ENCODE assay signal across 1 cellular context in the genomic region with DNA sequence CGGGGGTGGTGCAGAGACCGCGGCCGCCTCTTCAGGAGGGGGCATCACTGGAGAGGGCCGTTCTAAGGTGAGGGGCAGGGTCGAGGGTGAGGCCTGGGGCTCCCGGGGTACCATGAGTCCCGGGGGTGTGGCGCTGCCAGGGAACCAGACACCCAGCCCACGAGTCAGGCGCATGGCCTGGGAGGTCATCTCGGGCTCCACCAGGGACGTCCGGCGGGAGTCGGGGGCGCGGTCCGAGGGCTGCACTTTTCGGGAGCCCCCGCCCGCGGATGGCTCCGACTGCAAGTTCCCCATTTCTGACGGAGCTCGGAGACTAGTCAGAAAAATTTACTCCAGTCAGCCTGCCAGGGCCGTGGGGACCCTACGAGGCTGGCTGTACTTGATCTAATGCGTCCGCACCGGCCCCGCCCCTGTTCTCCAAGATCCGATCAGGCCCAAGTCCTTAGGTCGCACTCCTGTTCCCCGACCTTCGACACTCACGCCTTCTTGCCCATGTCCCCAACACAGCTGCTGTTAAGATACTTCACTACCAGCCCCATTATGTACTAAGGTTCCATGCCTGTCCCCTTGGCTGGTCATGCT.
TF ChIP-seq lines count a peak whose summit lies in the region.

No MANE protein-coding gene starts in this region.

TF ChIP-seq in K562, 482 proteins besides CTCF, POLR2A, EP300 and RAD21 (continued from another document):
- TF ChIP-seq, protein P1, sequence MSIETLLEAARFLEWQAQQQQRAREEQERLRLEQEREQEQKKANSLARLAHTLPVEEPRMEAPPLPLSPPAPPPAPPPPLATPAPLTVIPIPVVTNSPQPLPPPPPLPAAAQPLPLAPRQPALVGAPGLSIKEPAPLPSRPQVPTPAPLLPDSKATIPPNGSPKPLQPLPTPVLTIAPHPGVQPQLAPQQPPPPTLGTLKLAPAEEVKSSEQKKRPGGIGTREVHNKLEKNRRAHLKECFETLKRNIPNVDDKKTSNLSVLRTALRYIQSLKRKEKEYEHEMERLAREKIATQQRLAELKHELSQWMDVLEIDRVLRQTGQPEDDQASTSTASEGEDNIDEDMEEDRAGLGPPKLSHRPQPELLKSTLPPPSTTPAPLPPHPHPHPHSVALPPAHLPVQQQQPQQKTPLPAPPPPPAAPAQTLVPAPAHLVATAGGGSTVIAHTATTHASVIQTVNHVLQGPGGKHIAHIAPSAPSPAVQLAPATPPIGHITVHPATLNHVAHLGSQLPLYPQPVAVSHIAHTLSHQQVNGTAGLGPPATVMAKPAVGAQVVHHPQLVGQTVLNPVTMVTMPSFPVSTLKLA (conservative IDR thresholded peaks at IDR 0.05), result 0 out of 4 replicates have a peak, but pooled peaks of 1 of the 2 experiments have one; percentile 31
- TF ChIP-seq, protein P2, sequence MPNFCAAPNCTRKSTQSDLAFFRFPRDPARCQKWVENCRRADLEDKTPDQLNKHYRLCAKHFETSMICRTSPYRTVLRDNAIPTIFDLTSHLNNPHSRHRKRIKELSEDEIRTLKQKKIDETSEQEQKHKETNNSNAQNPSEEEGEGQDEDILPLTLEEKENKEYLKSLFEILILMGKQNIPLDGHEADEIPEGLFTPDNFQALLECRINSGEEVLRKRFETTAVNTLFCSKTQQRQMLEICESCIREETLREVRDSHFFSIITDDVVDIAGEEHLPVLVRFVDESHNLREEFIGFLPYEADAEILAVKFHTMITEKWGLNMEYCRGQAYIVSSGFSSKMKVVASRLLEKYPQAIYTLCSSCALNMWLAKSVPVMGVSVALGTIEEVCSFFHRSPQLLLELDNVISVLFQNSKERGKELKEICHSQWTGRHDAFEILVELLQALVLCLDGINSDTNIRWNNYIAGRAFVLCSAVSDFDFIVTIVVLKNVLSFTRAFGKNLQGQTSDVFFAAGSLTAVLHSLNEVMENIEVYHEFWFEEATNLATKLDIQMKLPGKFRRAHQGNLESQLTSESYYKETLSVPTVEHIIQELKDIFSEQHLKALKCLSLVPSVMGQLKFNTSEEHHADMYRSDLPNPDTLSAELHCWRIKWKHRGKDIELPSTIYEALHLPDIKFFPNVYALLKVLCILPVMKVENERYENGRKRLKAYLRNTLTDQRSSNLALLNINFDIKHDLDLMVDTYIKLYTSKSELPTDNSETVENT (CRISPR knock-in tag; IDR thresholded peaks at IDR 0.05), result 0 out of 2 replicates have a peak, but pooled peaks have one; percentile 23
- peak; percentile 8 for TF ChIP-seq RBM22 (IDR thresholded peaks at IDR 0.05; ENCODE audit: low read depth, low read length, poor library complexity, severe bottlenecking)
- TF ChIP-seq CREB1 (IDR thresholded peaks at IDR 0.05), result no peak
- no peak for TF ChIP-seq CREB1 (CRISPR knock-in tag; IDR thresholded peaks at IDR 0.05)
- no peak for TF ChIP-seq STAG1 (CRISPR knock-in tag; IDR thresholded peaks at IDR 0.05; ENCODE audit: borderline replicate concordance)
- TF ChIP-seq FOXA3 (CRISPR knock-in tag; conservative IDR thresholded peaks at IDR 0.05 in 1 of 2, IDR thresholded peaks at IDR 0.05 in 1 of 2), result 0 out of 4 replicates have a peak, but pooled peaks of 1 of the 2 experiments have one; percentile 11
- TF ChIP-seq CLOCK (CRISPR knock-in tag; IDR thresholded peaks at IDR 0.05; ENCODE audit: borderline replicate concordance), result no peak
- TF ChIP-seq, protein P3, sequence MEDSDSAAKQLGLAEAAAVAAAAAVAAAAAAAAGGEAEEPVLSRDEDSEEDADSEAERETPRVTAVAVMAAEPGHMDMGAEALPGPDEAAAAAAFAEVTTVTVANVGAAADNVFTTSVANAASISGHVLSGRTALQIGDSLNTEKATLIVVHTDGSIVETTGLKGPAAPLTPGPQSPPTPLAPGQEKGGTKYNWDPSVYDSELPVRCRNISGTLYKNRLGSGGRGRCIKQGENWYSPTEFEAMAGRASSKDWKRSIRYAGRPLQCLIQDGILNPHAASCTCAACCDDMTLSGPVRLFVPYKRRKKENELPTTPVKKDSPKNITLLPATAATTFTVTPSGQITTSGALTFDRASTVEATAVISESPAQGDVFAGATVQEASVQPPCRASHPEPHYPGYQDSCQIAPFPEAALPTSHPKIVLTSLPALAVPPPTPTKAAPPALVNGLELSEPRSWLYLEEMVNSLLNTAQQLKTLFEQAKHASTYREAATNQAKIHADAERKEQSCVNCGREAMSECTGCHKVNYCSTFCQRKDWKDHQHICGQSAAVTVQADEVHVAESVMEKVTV (CRISPR knock-in tag; IDR thresholded peaks at IDR 0.05), result no peak
- no peak for TF ChIP-seq STAT5A (IDR thresholded peaks at IDR 0.05; ENCODE audit: borderline replicate concordance, low read length)
- peak; percentile 17; the same call in 1 of the 2 replicates for TF ChIP-seq CBFA2T2 (conservative IDR thresholded peaks at IDR 0.05)
- TF ChIP-seq TCF3 (CRISPR knock-in tag; IDR thresholded peaks at IDR 0.05), result 0 out of 2 replicates have a peak, but pooled peaks have one; percentile 20
- no peak for TF ChIP-seq ZBTB1 (CRISPR knock-in tag; IDR thresholded peaks at IDR 0.05; ENCODE audit: borderline replicate concordance, low read depth)
- no peak for TF ChIP-seq PTBP1 (IDR thresholded peaks at IDR 0.05; ENCODE audit: low read depth, low read length)
- TF ChIP-seq ZNF512 (tag; IDR thresholded peaks at IDR 0.05), result no peak
- TF ChIP-seq FOXP1 (CRISPR knock-in tag; IDR thresholded peaks at IDR 0.05), result 0 out of 2 replicates have a peak, but pooled peaks have one; percentile 55
- no peak for TF ChIP-seq HMGXB4 (CRISPR knock-in tag; IDR thresholded peaks at IDR 0.05)
- TF ChIP-seq POLR2AphosphoS5 (IDR thresholded peaks at IDR 0.05; ENCODE audit: control insufficient read depth, insufficient read depth, low read depth, low read length), result peak; percentile 31; the same call in 1 of the 2 replicates
- TF ChIP-seq MCM2 (IDR thresholded peaks at IDR 0.05; ENCODE audit: low read depth), result no peak
- no peak for TF ChIP-seq BCLAF1 (IDR thresholded peaks at IDR 0.05; ENCODE audit: borderline replicate concordance in 1 of 2, control insufficient read depth in 1 of 2, low read depth in 2 of 2, low read length in 1 of 2)
- TF ChIP-seq NRF1 (conservative IDR thresholded peaks at IDR 0.05 in 1 of 2, IDR thresholded peaks at IDR 0.05 in 1 of 2), result peak; percentile 19 to 44; a peak in 2 of 4 replicates
